In the genomic region with DNA sequence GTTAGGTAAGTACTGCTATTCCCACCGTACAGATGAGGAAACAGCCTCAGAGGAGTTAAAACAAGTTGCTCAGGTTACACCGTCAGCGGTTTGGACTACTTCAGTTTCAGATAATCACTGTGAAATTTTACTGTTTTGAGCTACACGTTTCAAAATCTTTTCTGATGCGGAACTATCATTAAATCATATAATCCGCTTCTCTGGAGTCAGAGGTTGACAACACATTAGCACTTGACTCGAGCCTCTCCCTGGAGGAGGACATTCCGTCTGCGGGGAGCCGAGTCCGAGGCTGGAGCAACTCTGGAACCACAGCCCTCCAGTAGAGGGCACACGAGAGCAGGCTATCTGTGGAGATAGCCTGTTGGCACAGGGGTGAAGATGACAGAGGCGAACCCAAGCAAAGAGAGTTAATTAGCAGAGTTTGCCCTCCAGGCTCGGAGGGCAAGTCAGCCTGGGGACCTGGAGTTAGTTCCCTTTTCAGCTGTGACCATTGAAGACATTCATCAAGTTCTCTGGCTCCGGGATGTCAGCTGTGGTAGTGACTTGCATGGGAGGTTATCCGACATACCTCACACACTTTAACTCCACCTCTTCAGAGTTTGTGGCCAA, we compare ENCODE assay signal across 8 cellular contexts.
DNase-seq lines count a peak whose midpoint lies in the region; ATAC-seq lines count a peak whose summit lies in the region.

No MANE protein-coding gene starts in this region.

- H3K27ac Mint-ChIP-seq in activated naive CD4-positive, alpha-beta T cell treated with anti-CD3 and anti-CD28 coated beads for 36 hours: no peak overlapping the region

- DNase-seq in G401 (ENCODE audit: low spot score): peak; percentile 78
- peak; percentile 92 for DNase-seq in KBM-7
- DNase-seq in SK-N-DZ (ENCODE audit: low spot score): peak; percentile 64
- peak; percentile 86 for DNase-seq in activated naive CD4-positive, alpha-beta T cell treated with anti-CD3 and anti-CD28 coated beads for 36 hours
- peak; percentile 77 for DNase-seq in glomerular visceral epithelial cell (ENCODE audit: extremely low spot score)
- DNase-seq in posterior cingulate gyrus: peak; percentile 53 to 95 (median 82)
- DNase-seq in ureter (ENCODE audit: low spot score): peak; percentile 77

- peak; percentile 89 for ATAC-seq in GM21723 (IDR thresholded peaks at IDR 0.05; ENCODE audit: unreplicated experiment)

- H3K27me3 Mint-ChIP-seq in activated naive CD4-positive, alpha-beta T cell treated with anti-CD3 and anti-CD28 coated beads for 36 hours (ENCODE audit: low read depth): no peaks in the 10 kb centered on the region

- no peaks in the 10 kb centered on the region for H3K9me3 Mint-ChIP-seq in activated naive CD4-positive, alpha-beta T cell treated with anti-CD3 and anti-CD28 coated beads for 36 hours

- intact Hi-C loops in activated naive CD4-positive, alpha-beta T cell treated with anti-CD3 and anti-CD28 coated beads for 36 hours (cut with micrococcal nuclease): loop anchor here (1.0 to 5.0 kb wide), 5 partner anchors 102 to 337 kb away; no protein-coding TSS in a partner anchor
- intact Hi-C loops in posterior cingulate gyrus (cut with DNase I): loop anchor here (2.0 to 5.0 kb wide), 2 partner anchors 19 to 127 kb away; no protein-coding TSS in a partner anchor

- peak overlapping the region; percentile 51 for H3K4me3 Mint-ChIP-seq in activated naive CD4-positive, alpha-beta T cell treated with anti-CD3 and anti-CD28 coated beads for 36 hours

- in situ Hi-C loops in G401 (cut with HindIII; ENCODE audit: low sequenced_read_pairs) (no loop called here), KBM-7 (cut with MboI; ENCODE audit: low pct_unique_long_range_greater_than_20kb, low sequenced_read_pairs) (no loop called here)

- no peaks in the 10 kb centered on the region for H3K36me3 Mint-ChIP-seq in activated naive CD4-positive, alpha-beta T cell treated with anti-CD3 and anti-CD28 coated beads for 36 hours (ENCODE audit: low read depth)

- H3K4me1 Mint-ChIP-seq in activated naive CD4-positive, alpha-beta T cell treated with anti-CD3 and anti-CD28 coated beads for 36 hours (ENCODE audit: low read depth): peaks cover 49% of the 10 kb centered on the region

- CTCF ChIA-PET in activated naive CD4-positive, alpha-beta T cell treated with anti-CD3 and anti-CD28 coated beads for 36 hours (lab: Charles Lee): interaction anchor here (0.7 to 7.0 kb wide), 30 partner anchors 9 to 297 kb away, joined by 3 to 46 read pairs (median 4); no protein-coding TSS in a partner anchor

Comparison
In these comparisons a context has a peak if more than half of its experiments do, and no peak if none do; other contexts are left out.
1. Peak in every context shown above with its lines: DNase-seq and ATAC-seq.